In the genomic region with DNA sequence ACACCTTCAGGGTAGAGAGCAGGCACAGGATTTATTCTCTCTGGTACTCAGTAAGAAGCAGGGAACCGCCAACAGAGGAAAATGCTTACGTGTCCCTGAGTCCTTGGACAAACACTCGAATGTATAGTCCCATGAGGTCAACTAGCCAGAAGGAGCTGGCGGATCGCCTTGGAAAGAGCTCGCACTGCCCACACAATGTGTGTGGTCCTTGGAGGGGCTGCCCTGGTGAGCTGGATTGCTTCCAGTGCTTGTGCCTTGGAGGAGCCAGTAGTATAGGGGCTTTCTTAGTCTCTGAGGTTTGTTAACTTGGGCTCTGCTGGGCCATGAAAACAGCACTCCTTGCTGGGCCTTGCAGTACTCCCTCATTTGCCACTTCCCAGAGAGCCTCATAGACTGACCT, we compare ENCODE assay signal across 23 cellular contexts. TPM values are rescaled to one million over a fixed set of nuclear protein-coding genes. Genes with fewer than 3 reads are reported as not detected.
DNase-seq lines count a peak whose midpoint lies in the region; ATAC-seq and TF ChIP-seq lines count a peak whose summit lies in the region.
"Had no signal": no experiment of that assay in that cellular context is flagged by ENCODE, and none has a peak within 500 bp of the region (broad histone marks: within the 10 kb centered on the region; RNA-seq: fewer than 3 reads in every experiment).

No MANE protein-coding gene starts in this region.

- DNase-seq in AG04450 (ENCODE audit: low read depth, low spot score) (no peak), brain microvascular endothelial cell (peak; percentile 47), fibroblast of the aortic adventitia (ENCODE audit: low read depth) (peak; percentile 55), sciatic nerve (ENCODE audit: low spot score) (no peak), NCI-H2081 treated with DMSO at 0.1 percent for 48 hours (lab: John Stamatoyannopoulos, UW) (no peak), Right ventricle myocardium superior (no peak), midbrain (lab: John Stamatoyannopoulos, UW) (no peak)
- DNase-seq: activated B cell treated with CpG ODN at 0.5 μM for 24 hours; activated CD8-positive, alpha-beta T cell treated with anti-CD3 and anti-CD28 coated beads for 36 hours; activated gamma-delta T cell treated with Interleukin-2 at 50 U/mL for 16 hours; adrenal gland; BE2C; COR-L47; foreskin keratinocyte; HCEC 1CT; NCI-H1092 treated with DMSO at 0.1 percent for 48 hours; NCI-H2081; NCI-H446 treated with DMSO at 0.1 percent for 48 hours; stimulated activated CD4-positive, alpha-beta T cell treated with anti-CD3 and anti-CD28 coated beads, Interleukin-4, amount 100 ng/mL, for 1 hour; stimulated activated naive CD8-positive, alpha-beta T cell treated with anti-CD3 and anti-CD28 coated beads, Interleukin-15, Interleukin-2, amounts not matched to agents 100 U/mL and 50 U/mL, for 24 hours had no signal

- ATAC-seq in sciatic nerve (peak; percentile 54), HG02870 (IDR thresholded peaks at IDR 0.05; ENCODE audit: unreplicated experiment) (no peak), Right ventricle myocardium superior (ENCODE audit: poor library complexity) (no peak)
- ATAC-seq: activated CD8-positive, alpha-beta T cell treated with anti-CD3 and anti-CD28 coated beads for 36 hours; foreskin keratinocyte; natural killer cell treated with Interleukin-12 subunit alpha and Interleukin-12 subunit beta and Interleukin-15 and Interleukin-18, amount 100 ng/mL, for 72 hours; stimulated activated naive CD8-positive, alpha-beta T cell treated with anti-CD3 and anti-CD28 coated beads, Interleukin-15, Interleukin-2, amounts not matched to agents 100 U/mL and 50 U/mL, for 24 hours had no signal

- CTCF ChIA-PET in AG04450 (lab: Charles Lee), result interaction anchor here (1.7 to 2.6 kb wide), 3 partner anchors 17 to 94 kb away, joined by 6 to 13 read pairs (median 8); no protein-coding TSS in a partner anchor

- H3K4me3 ChIP-seq in AG04450 (ENCODE audit: low read depth, low read length) (no peak overlapping the region), brain microvascular endothelial cell (ENCODE audit: low read depth, low read length) (no peak overlapping the region), fibroblast of the aortic adventitia (ENCODE audit: low read depth, low read length) (no peak overlapping the region)
- H3K4me3 ChIP-seq: adrenal gland, smooth muscle cell had no signal

- in situ Hi-C loops in brain microvascular endothelial cell (cut with HindIII; ENCODE audit: low pct_ligation_motif_present, low sequenced_read_pairs), result no loop called here

- no peak for TF ChIP-seq CTCF in AG04450 (IDR thresholded peaks at IDR 0.05; ENCODE audit: low read depth, low read length)
- no peak for TF ChIP-seq CTCF in brain microvascular endothelial cell (IDR thresholded peaks at IDR 0.05; ENCODE audit: low read depth, low read length, missing control alignments)
- TF ChIP-seq CTCF in fibroblast of the aortic adventitia (IDR thresholded peaks at IDR 0.05; ENCODE audit: insufficient read depth, low read length), result peak; percentile 10

- no peaks in the 10 kb centered on the region for H3K27me3 ChIP-seq in AG04450 (ENCODE audit: control insufficient read depth, insufficient read depth, low read length)
- H3K27me3 ChIP-seq in brain microvascular endothelial cell (replicated peaks), result no peaks in the 10 kb centered on the region
- H3K27me3 ChIP-seq: adrenal gland, BE2C, foreskin keratinocyte had no signal

- POLR2A ChIA-PET in AG04450 (lab: Yijun Ruan, JAX), result interaction anchor here (0.7 kb wide), 1 partner anchor 19 kb away, joined by 3 read pairs; no protein-coding TSS in a partner anchor

- no peaks in the 10 kb centered on the region for H3K9me3 ChIP-seq in AG04450 (ENCODE audit: control insufficient read depth, insufficient read depth, low read length)
- H3K9me3 ChIP-seq: adrenal gland, BE2C had no signal

- H3K36me3 ChIP-seq in brain microvascular endothelial cell (replicated peaks), result no peaks in the 10 kb centered on the region
- H3K36me3 ChIP-seq: adrenal gland, BE2C had no signal

- intact Hi-C loops in sciatic nerve (cut with DNase I), result no loop called here
- intact Hi-C loops in Right ventricle myocardium superior (cut with DNase I), result no loop called here

- H3K27ac ChIP-seq in AG04450 (ENCODE audit: low read depth, low read length) (peak overlapping the region; percentile 3), brain microvascular endothelial cell (no peak overlapping the region)
- H3K27ac ChIP-seq: foreskin keratinocyte had no signal

RNA-seq across cellular contexts. Expression of gene VILL, which starts 40.7 kb away (rescaled TPM):
- 2.6 and 5.3 TPM in 2 replicates for polyA plus RNA-seq in AG04450 (2011; rRNA removed)
- 5.9 and 10.7 TPM in 2 replicates for polyA minus RNA-seq in AG04450 (2011; rRNA and poly(A)+ RNA removed)
- total RNA-seq in fibroblast of the aortic adventitia (ENCODE audit: low replicate concordance) (2.4 and 7.0 TPM in 2 replicates), sciatic nerve (9.9 TPM), Right ventricle myocardium superior (4.0 TPM)

Comparison
In these comparisons a context has a peak if more than half of its experiments do, and no peak if none do; other contexts are left out.
1. DNase-seq: peak in brain microvascular endothelial cell (single experiment) and fibroblast of the aortic adventitia (single experiment); none in AG04450 (single experiment), sciatic nerve (single experiment), NCI-H2081 treated with DMSO at 0.1 percent for 48 hours (single experiment), Right ventricle myocardium superior (single experiment) and midbrain (single experiment).